In genomic region chr13:76993021-76993420, GRCh38 we compare ENCODE assay signal across 8 cellular contexts. TPM values are rescaled to one million over a fixed set of nuclear protein-coding genes. Genes with fewer than 3 reads are reported as not detected.
DNase-seq lines count a peak whose midpoint lies in the region; ATAC-seq and TF ChIP-seq lines count a peak whose summit lies in the region.

No MANE protein-coding gene starts in this region.

- TF ChIP-seq CTCF in GM13976 (IDR thresholded peaks at IDR 0.05; ENCODE audit: borderline replicate concordance, control extremely low read depth, extremely low read depth, insufficient read depth, missing control alignments): no peak

- H3K4me1 Mint-ChIP-seq in activated naive CD8-positive, alpha-beta T cell treated with anti-CD3 and anti-CD28 coated beads for 36 hours: peaks cover 45% of the 10 kb centered on the region

- H3K27ac ChIP-seq in substantia nigra (ENCODE audit: low read depth, low read length, poor library complexity, severe bottlenecking): peak overlapping the region; percentile 79

- no peaks in the 10 kb centered on the region for H3K27me3 Mint-ChIP-seq in activated naive CD8-positive, alpha-beta T cell treated with anti-CD3 and anti-CD28 coated beads for 36 hours

- peaks cover 30% of the 10 kb centered on the region for H3K36me3 Mint-ChIP-seq in activated naive CD8-positive, alpha-beta T cell treated with anti-CD3 and anti-CD28 coated beads for 36 hours

- peak overlapping the region; percentile 96 for H3K4me3 Mint-ChIP-seq in activated naive CD8-positive, alpha-beta T cell treated with anti-CD3 and anti-CD28 coated beads for 36 hours

- peak overlapping the region; percentile 99 for H3K27ac Mint-ChIP-seq in activated naive CD8-positive, alpha-beta T cell treated with anti-CD3 and anti-CD28 coated beads for 36 hours

- peak; percentile 20 for DNase-seq in DMS 273 (lab: John Stamatoyannopoulos, UW; ENCODE audit: unreplicated experiment)
- DNase-seq in DMS 273 treated with DMSO at 0.1 percent for 48 hours (lab: John Stamatoyannopoulos, UW): no peak
- no peak for DNase-seq in activated naive CD8-positive, alpha-beta T cell treated with anti-CD3 and anti-CD28 coated beads for 36 hours
- peak; percentile 38 for DNase-seq in inferior parietal cortex (ENCODE audit: extremely low spot score)
- DNase-seq in substantia nigra (lab: John Stamatoyannopoulos, UW): no peak
- no peak for DNase-seq in GM13976 (ENCODE audit: low spot score)

- no peaks in the 10 kb centered on the region for H3K9me3 Mint-ChIP-seq in activated naive CD8-positive, alpha-beta T cell treated with anti-CD3 and anti-CD28 coated beads for 36 hours

- ATAC-seq in HG03342 (IDR thresholded peaks at IDR 0.05; ENCODE audit: unreplicated experiment): no peak
- ATAC-seq in HG03045 (IDR thresholded peaks at IDR 0.05; ENCODE audit: unreplicated experiment): no peak

- in situ Hi-C loops in GM13976 (cut with MboI; ENCODE audit: low sequenced_read_pairs, unreplicated experiment): no loop called here

RNA-seq across cellular contexts. Expression of gene CLN5, which starts 1.1 kb away (rescaled TPM):
- total RNA-seq in activated naive CD8-positive, alpha-beta T cell treated with anti-CD3 and anti-CD28 coated beads for 36 hours: 10 to 100 TPM; 10.5 to 12.7 TPM

RNA-seq across cellular contexts. Expression of gene FBXL3, which starts 33.9 kb away (rescaled TPM):
- 10 to 100 TPM; 33.6 to 35.4 TPM for total RNA-seq in activated naive CD8-positive, alpha-beta T cell treated with anti-CD3 and anti-CD28 coated beads for 36 hours

RNA-seq across cellular contexts. Expression of gene ACOD1, which starts 44.7 kb away (rescaled TPM):
- not detected for total RNA-seq in activated naive CD8-positive, alpha-beta T cell treated with anti-CD3 and anti-CD28 coated beads for 36 hours

Comparison
In these comparisons a context has a peak if more than half of its experiments do, and no peak if none do; other contexts are left out.
1. DNase-seq: peak in DMS 273 (single experiment) and inferior parietal cortex (single experiment); none in DMS 273 treated with DMSO at 0.1 percent for 48 hours (single experiment), activated naive CD8-positive, alpha-beta T cell treated with anti-CD3 and anti-CD28 coated beads for 36 hours (single experiment), substantia nigra (0 of 49) and GM13976 (single experiment).